In genomic region chr12:116533343-116534248, GRCh38 we compare ENCODE assay signal across 8 cellular contexts. TPM values are rescaled to one million over a fixed set of nuclear protein-coding genes. Genes with fewer than 3 reads are reported as not detected.
DNase-seq lines count a peak whose midpoint lies in the region; ATAC-seq, FAIRE-seq and TF ChIP-seq lines count a peak whose summit lies in the region.

No MANE protein-coding gene starts in this region.

- H3K9me1 ChIP-seq in keratinocyte (ENCODE audit: control insufficient read depth, extremely low read depth, insufficient read depth, low read length) = no peaks in the 10 kb centered on the region

- CTCF ChIA-PET in GM10248 (lab: Yijun Ruan, JAX) = interaction anchor here (0.8 to 1.9 kb wide), 4 partner anchors 8 to 26 kb away, joined by 3 to 4 read pairs (median 3); partner anchors contain the start of gene MAP1LC3B2

- dilution Hi-C loops in keratinocyte (cut with MboI; ENCODE audit: extremely low pct_ligation_motif_present, low sequenced_read_pairs) = no loop called here

- ATAC-seq in HG02938 (IDR thresholded peaks at IDR 0.05; ENCODE audit: unreplicated experiment) = peak; percentile 47
- no peak for ATAC-seq in GM18861 (IDR thresholded peaks at IDR 0.05; ENCODE audit: unreplicated experiment)

- peaks cover 0 to 3% of the 10 kb centered on the region in 2 experiments for H3K36me3 ChIP-seq in keratinocyte (ENCODE audit: control insufficient read depth in 2 of 2, extremely low read depth in 1 of 2, insufficient read depth in 2 of 2, low read length in 2 of 2)

- no peaks in the 10 kb centered on the region for H4K20me1 ChIP-seq in keratinocyte (ENCODE audit: control insufficient read depth, extremely low read depth, insufficient read depth, low read length)

- H2AFZ ChIP-seq in keratinocyte (ENCODE audit: control insufficient read depth, low read length) = no peak overlapping the region

- H3K9ac ChIP-seq in keratinocyte (ENCODE audit: control insufficient read depth, extremely low read depth, insufficient read depth, low read length) = peak overlapping the region; percentile 33

- TF ChIP-seq CTCF in GM10248 (IDR thresholded peaks at IDR 0.05; ENCODE audit: control extremely low read depth, extremely low read depth, low read depth, missing control alignments) (no peak), keratinocyte (optimal IDR thresholded peaks at IDR 0.05 in 1 of 3, IDR thresholded peaks at IDR 0.05 in 1 of 3, conservative IDR thresholded peaks at IDR 0.05 in 1 of 3; ENCODE audit: extremely low read depth in 1 of 3, insufficient read depth in 2 of 3, low read length in 3 of 3) (no peak)

- POLR2A ChIA-PET in GM10248 (lab: Yijun Ruan, JAX) = interaction anchor here (0.6 kb wide), 1 partner anchor 307 kb away, joined by 3 read pairs; no protein-coding TSS in a partner anchor

- peaks cover 30% of the 10 kb centered on the region for H3K4me1 ChIP-seq in keratinocyte (ENCODE audit: control insufficient read depth, extremely low read depth, insufficient read depth, low read length)

- peak overlapping the region; percentile 29 to 52 (median 31) for H3K4me3 ChIP-seq in keratinocyte (ENCODE audit: control insufficient read depth in 2 of 3, extremely low read depth in 1 of 3, insufficient read depth in 2 of 3, low read depth in 1 of 3, low read length in 3 of 3)

- H3K4me2 ChIP-seq in keratinocyte (ENCODE audit: control insufficient read depth, extremely low read depth, insufficient read depth, low read depth, low read length) = peak overlapping the region; percentile 70

- no peak for FAIRE-seq in keratinocyte (lab: Jason Lieb, UNC)

- no peaks in the 10 kb centered on the region for H3K27me3 ChIP-seq in keratinocyte (ENCODE audit: control insufficient read depth, extremely low read depth, insufficient read depth, low read length)

- DNase-seq in GM10248 (ENCODE audit: extremely low spot score) = peak; percentile 91
- DNase-seq in NCI-H2196 treated with DMSO at 0.1 percent for 48 hours (lab: John Stamatoyannopoulos, UW; ENCODE audit: unreplicated experiment) = peak; percentile 85
- peak; percentile 50 for DNase-seq in activated CD4-positive, CD25-positive, alpha-beta regulatory T cell treated with anti-CD3 and anti-CD28 coated beads, Interleukin-2, amount 50 U/mL, for 16 hours (ENCODE audit: low read depth, low spot score)
- peak; percentile 50 for DNase-seq in central memory CD4-positive, alpha-beta T cell
- DNase-seq in keratinocyte (ENCODE audit: low read depth, low spot score) = no peak
- peak; percentile 49 to 76 (median 72) for DNase-seq in stimulated activated CD4-positive, alpha-beta T cell treated with anti-CD3 and anti-CD28 coated beads, Interleukin-12 subunit alpha, Interleukin-12 subunit beta, amount 100 ng/mL, for 48 hours (ENCODE audit: low read depth in 2 of 3, low spot score in 1 of 3)

- no peak overlapping the region for H3K27ac ChIP-seq in keratinocyte (ENCODE audit: control insufficient read depth, insufficient read depth, low read length)

- no peaks in the 10 kb centered on the region for H3K79me2 ChIP-seq in keratinocyte (ENCODE audit: control insufficient read depth, insufficient read depth, low read length)

- H3K9me3 ChIP-seq in keratinocyte (ENCODE audit: control insufficient read depth, low read depth, low read length) = no peaks in the 10 kb centered on the region

RNA-seq across cellular contexts. Expression of gene MAP1LC3B2, which starts 25.6 kb away (rescaled TPM):
- 2.7 to 6.0 TPM (median 4.3 TPM) in 3 replicates for polyA plus RNA-seq in keratinocyte
- 45.2 TPM for polyA plus RNA-seq in keratinocyte (2011; ENCODE audit: low read depth)
- 4.5 and 5.5 TPM in 2 replicates for polyA plus RNA-seq in keratinocyte (2011; cell fraction: cytosol; rRNA removed)
- 6.7 and 7.2 TPM in 2 replicates for polyA plus RNA-seq in keratinocyte (2011; cell fraction: nucleus; rRNA removed)
- 4.1 and 20.6 TPM in 2 replicates for polyA plus RNA-seq in keratinocyte (2012; ENCODE audit: low replicate concordance)
- polyA minus RNA-seq in keratinocyte = 1.5 to 9.2 TPM (median 3.1 TPM) in 3 replicates
- not detected for polyA minus RNA-seq in keratinocyte (2011; cell fraction: cytosol; rRNA and poly(A)+ RNA removed)
- 3.3 TPM in 1 of 2 replicates, not detected in the other for polyA minus RNA-seq in keratinocyte (2011; cell fraction: nucleus; rRNA and poly(A)+ RNA removed)
